11 cellular contexts compared by ENCODE assay signal in genomic region chr2:201152999-201153398, GRCh38. TPM values are rescaled to one million over a fixed set of nuclear protein-coding genes. Genes with fewer than 3 reads are reported as not detected.
DNase-seq lines count a peak whose midpoint lies in the region; ATAC-seq, FAIRE-seq and TF ChIP-seq lines count a peak whose summit lies in the region.
"Had no signal": no experiment of that assay in that cellular context is flagged by ENCODE, and none has a peak within 500 bp of the region (broad histone marks: within the 10 kb centered on the region; RNA-seq: fewer than 3 reads in every experiment).

No MANE protein-coding gene starts in this region.

- no peak for ATAC-seq in PC-3

- TF ChIP-seq CTCF in OCI-LY3 (IDR thresholded peaks at IDR 0.05; ENCODE audit: low read depth, low read length) (no peak), PC-3 (conservative IDR thresholded peaks at IDR 0.05; ENCODE audit: low read depth, low read length) (no peak)

- peaks cover 68% of the 10 kb centered on the region for H4K20me1 ChIP-seq in OCI-LY3 (ENCODE audit: insufficient read depth, low read length)
- no peaks in the 10 kb centered on the region for H4K20me1 ChIP-seq in PC-3 (ENCODE audit: low read length)

- intact Hi-C loops in PC-3 (cut with micrococcal nuclease) (loop anchor here (10.0 kb wide), 1 partner anchor 188 kb away; the partner anchor contains the start of gene ORC2), head of caudate nucleus (cut with DNase I) (loop anchor here (10.0 kb wide), 1 partner anchor 78 kb away; the partner anchor contains the start of genes HYCC2 and NDUFB3)

- CTCF ChIA-PET in PC-3 (lab: Charles Lee) = no interaction called here

- H3K9me2 ChIP-seq in PC-3 (replicated peaks; ENCODE audit: low read length) = no peaks in the 10 kb centered on the region

- H3K79me2 ChIP-seq in OCI-LY3 (ENCODE audit: low read length) (peaks cover 95% of the 10 kb centered on the region), PC-3 (ENCODE audit: low read length) (peaks cover 12% of the 10 kb centered on the region)

- no peaks in the 10 kb centered on the region for H3K9me3 ChIP-seq in OCI-LY3 (ENCODE audit: insufficient read depth, low read length)
- H3K9me3 ChIP-seq in small intestine (ENCODE audit: control insufficient read depth, low read depth) = no peaks in the 10 kb centered on the region
- no peaks in the 10 kb centered on the region for H3K9me3 ChIP-seq in PC-3 (ENCODE audit: low read length)
- H3K9me3 ChIP-seq: ovary, SJCRH30 had no signal

- H3K4me1 ChIP-seq in OCI-LY3 (ENCODE audit: low read length) (peaks cover 90% of the 10 kb centered on the region), small intestine (ENCODE audit: control insufficient read depth in 2 of 2, insufficient read depth in 1 of 2, low read depth in 1 of 2, low read length in 1 of 2) (peaks cover 14 to 16% of the 10 kb centered on the region in 2 donors), PC-3 (ENCODE audit: insufficient read depth, low read length) (peaks cover 52% of the 10 kb centered on the region)

- H3K27ac ChIP-seq in OCI-LY3 (ENCODE audit: low read length) (peak overlapping the region; percentile 80), epithelial cell of prostate (peak overlapping the region; percentile 100), small intestine (ENCODE audit: low read depth in 1 of 2, low read length in 1 of 2) (peak overlapping the region; percentile 5 to 61), PC-3 (ENCODE audit: low read length) (no peak overlapping the region)
- H3K27ac ChIP-seq: ovary, SJCRH30 had no signal

- no peaks in the 10 kb centered on the region for H3K27me3 ChIP-seq in OCI-LY3 (ENCODE audit: low read depth, low read length)
- H3K27me3 ChIP-seq in small intestine (ENCODE audit: control insufficient read depth in 2 of 2, insufficient read depth in 2 of 2, low read length in 2 of 2) = no peaks in the 10 kb centered on the region
- H3K27me3 ChIP-seq in PC-3 (ENCODE audit: low read length) = no peaks in the 10 kb centered on the region
- H3K27me3 ChIP-seq: ovary, SJCRH30 had no signal

- no peak overlapping the region for H3K9ac ChIP-seq in OCI-LY3 (ENCODE audit: low read length)
- no peak overlapping the region for H3K9ac ChIP-seq in PC-3 (ENCODE audit: low read length)

- DNase-seq in D341Med (ENCODE audit: low spot score) = peak; percentile 52
- DNase-seq in epithelial cell of prostate (ENCODE audit: low read depth, low spot score) = no peak
- no peak for DNase-seq in small intestine
- no peak for DNase-seq in PC-3
- no peak for DNase-seq in head of caudate nucleus
- DNase-seq in activated CD8-positive, alpha-beta memory T cell treated with anti-CD3 and anti-CD28 coated beads for 24 hours = no peak
- DNase-seq: activated CD4-positive, alpha-beta T cell treated with anti-CD3 and anti-CD28 coated beads, Interleukin-2, amount 10 ng/mL, durations not matched to agents 7 days and 5 days; ovary; SJCRH30 had no signal

- BruUV-seq in PC-3 (replicated peaks; lab: Mats Ljungman, UMichigan) = no TSS peak

- H3K36me3 ChIP-seq in OCI-LY3 (replicated peaks; ENCODE audit: low read depth, low read length) (peaks cover 71% of the 10 kb centered on the region), small intestine (ENCODE audit: control insufficient read depth in 2 of 2, insufficient read depth in 2 of 2, low read length in 2 of 2) (peaks cover 10 to 22% of the 10 kb centered on the region in 2 donors), PC-3 (ENCODE audit: low read depth, low read length) (peaks cover 4% of the 10 kb centered on the region; the same call in 1 of the 2 replicates)
- H3K36me3 ChIP-seq: ovary, SJCRH30 had no signal

- H3K4me2 ChIP-seq in OCI-LY3 (ENCODE audit: low read length) (no peak overlapping the region), PC-3 (ENCODE audit: low read length) (no peak overlapping the region)

- H2AFZ ChIP-seq in OCI-LY3 (ENCODE audit: low read depth, low read length) = no peak overlapping the region
- H2AFZ ChIP-seq in PC-3 (ENCODE audit: low read length) = no peak overlapping the region

- peaks cover 21% of the 10 kb centered on the region for H3F3A ChIP-seq in PC-3 (ENCODE audit: low read length, unreplicated experiment)

- FAIRE-seq in small intestine (lab: Jason Lieb, UNC) = no peak
- FAIRE-seq: islet of Langerhans had no signal

- whole genome bisulfite sequencing in small intestine, 3 donors = 33 to 94% (median 48%) methylated on average over 1 of the region's 1 CpG

- H3K4me3 ChIP-seq in OCI-LY3 (ENCODE audit: low read length) (no peak overlapping the region), small intestine (ENCODE audit: low read depth in 1 of 2, low read length in 2 of 2) (no peak overlapping the region), PC-3 (ENCODE audit: low read length) (no peak overlapping the region)
- H3K4me3 ChIP-seq: ovary, SJCRH30 had no signal

- POLR2A ChIA-PET in PC-3 (lab: Charles Lee; ENCODE audit: unreplicated experiment) = no interaction called here

RNA-seq across cellular contexts. Expression of gene CASP10, which starts 29.9 kb away (rescaled TPM):
- 10 to 100 TPM; 11.6 to 21.7 (median 17.9) TPM for polyA plus RNA-seq in small intestine
- total RNA-seq in PC-3 (2014; rRNA removed) = 1.3 and 4.2 TPM in 2 replicates

RNA-seq across cellular contexts. Expression of gene CFLAR, which starts 37.0 kb away (rescaled TPM):
- polyA plus RNA-seq in small intestine = 10 to 100 TPM; 26.4 to 50.0 (median 44.2) TPM
- total RNA-seq in PC-3 (2014; rRNA removed) = 32.1 and 33.5 TPM in 2 replicates
